28 cellular contexts compared by ENCODE assay signal in the genomic region with DNA sequence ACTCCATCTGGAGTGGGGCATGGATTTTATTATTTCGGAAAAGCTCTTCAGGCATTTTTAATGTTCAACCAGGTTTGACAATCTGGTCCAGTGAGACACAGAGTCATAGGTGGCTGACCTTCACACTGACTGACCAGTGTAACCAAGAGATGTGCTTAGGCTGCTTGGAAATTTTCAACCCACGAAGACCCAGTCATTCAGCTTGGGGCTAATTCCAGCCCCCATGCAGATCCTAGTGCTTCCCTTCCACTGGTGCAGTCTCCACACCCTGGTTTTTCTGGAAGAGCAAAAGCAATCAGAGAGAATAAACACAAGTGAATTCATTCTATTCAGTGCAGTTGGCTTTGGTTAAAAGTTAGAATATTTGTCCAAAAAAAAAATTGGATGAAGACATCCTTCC.
"Had no signal": no experiment of that assay in that cellular context is flagged by ENCODE, and none has a peak within 500 bp of the region (broad histone marks: within the 10 kb centered on the region; RNA-seq: fewer than 3 reads in every experiment).

No MANE protein-coding gene starts in this region.

- H3K27ac ChIP-seq: neutrophil, pancreas, prostate gland, right lobe of liver, sigmoid colon, spleen, suprapubic skin, testis, tibial artery, transverse colon, upper lobe of left lung, vagina had no signal

- H3K4me1 ChIP-seq: pancreas, prostate gland, right lobe of liver, sigmoid colon, suprapubic skin, testis, tibial artery, transverse colon, vagina had no signal

- H3K27me3 ChIP-seq: neutrophil, pancreas, right lobe of liver, sigmoid colon, spleen, suprapubic skin, testis, tibial artery, transverse colon, upper lobe of left lung, vagina had no signal

- ATAC-seq: naive thymus-derived CD8-positive, alpha-beta T cell; pancreas; right cardiac atrium; right lobe of liver; stimulated activated memory B cell treated with anti-CD40 and anti-IgM and Interleukin-4, amounts not matched to agents 10 μg/mL and 1 μg/mL and 100 μg/mL, for 72 hours; stimulated activated naive CD8-positive, alpha-beta T cell treated with anti-CD3 and anti-CD28 coated beads, Interleukin-15, amount 100 ng/mL, for 72 hours; stimulated activated naive CD8-positive, alpha-beta T cell treated with anti-CD3 and anti-CD28 coated beads, Interleukin-15, Interleukin-2, amounts not matched to agents 100 U/mL and 50 U/mL, for 24 hours had no signal

- DNase-seq: naive B cell; naive thymus-derived CD8-positive, alpha-beta T cell; nephron progenitor cell; nucleus accumbens; pancreas; right cardiac atrium; right lobe of liver; sigmoid colon; small intestine; spleen; stimulated activated CD4-positive, alpha-beta T cell treated with anti-CD3 and anti-CD28 coated beads, Interleukin-12 subunit alpha, Interleukin-12 subunit beta, amount 100 ng/mL, for 4 hours; stimulated activated CD4-positive, alpha-beta T cell treated with anti-CD3 and anti-CD28 coated beads, Interleukin-1b, Interleukin-23, amount 100 ng/mL, for 48 hours; stimulated activated CD4-positive, alpha-beta T cell treated with anti-CD3 and anti-CD28 coated beads, Interleukin-4, amount 100 ng/mL, for 1 hour; stimulated activated CD4-positive, alpha-beta T cell treated with anti-CD3 and anti-CD28 coated beads, Interleukin-4, amount 100 ng/mL, for 4 hours; stimulated activated CD8-positive, alpha-beta memory T cell treated with anti-CD3 and anti-CD28 coated beads, Interleukin-4, amount 100 ng/mL, for 48 hours; stimulated activated naive CD4-positive, alpha-beta T cell; stimulated activated naive CD8-positive, alpha-beta T cell treated with anti-CD3 and anti-CD28 coated beads, Interleukin-15, amount 100 ng/mL, for 72 hours; stimulated activated naive CD8-positive, alpha-beta T cell treated with anti-CD3 and anti-CD28 coated beads, Interleukin-15, Interleukin-2, amounts not matched to agents 100 U/mL and 50 U/mL, for 24 hours; substantia nigra; testis; tibial artery; transverse colon; upper lobe of left lung had no signal

- H3K9me3 ChIP-seq: neutrophil, pancreas, prostate gland, right lobe of liver, sigmoid colon, suprapubic skin, testis, tibial artery, transverse colon, upper lobe of left lung, vagina had no signal

- H3K36me3 ChIP-seq: neutrophil, pancreas, prostate gland, right lobe of liver, sigmoid colon, spleen, suprapubic skin, tibial artery, transverse colon, upper lobe of left lung, vagina had no signal

- H3K4me3 ChIP-seq: pancreas, prostate gland, right lobe of liver, sigmoid colon, spleen, suprapubic skin, testis, tibial artery, transverse colon, upper lobe of left lung, vagina had no signal
